28 cellular contexts compared by ENCODE assay signal in genomic region chr12:1006255-1006654, GRCh38.
"Had no signal": no experiment of that assay in that cellular context is flagged by ENCODE, and none has a peak within 500 bp of the region (broad histone marks: within the 10 kb centered on the region; RNA-seq: fewer than 3 reads in every experiment).

No MANE protein-coding gene starts in this region.

- ATAC-seq: activated CD8-positive, alpha-beta memory T cell treated with anti-CD3 and anti-CD28 coated beads, Interleukin-2, amount 10 ng/mL, durations not matched to agents 7 days and 5 days; activated naive CD4-positive, alpha-beta T cell treated with anti-CD3 and anti-CD28 coated beads, Interleukin-2, amount 50 U/mL, for 72 hours; activated T-cell treated with anti-CD3 and anti-CD28 coated beads, Interleukin-2, amount 50 U/mL, for 4 hours; T-cell had no signal

- DNase-seq: activated B cell treated with CpG ODN at 0.5 μM for 24 hours; activated CD4-positive, alpha-beta T cell treated with anti-CD3 and anti-CD28 coated beads for 1 hour; activated CD4-positive, alpha-beta T cell treated with anti-CD3 and anti-CD28 coated beads, Interleukin-2, amount 10 ng/mL, durations not matched to agents 24 days and 14 days; activated CD4-positive, alpha-beta T cell treated with anti-CD3 and anti-CD28 coated beads, Interleukin-2, amount 50 U/mL, for 48 hours; activated CD8-positive, alpha-beta memory T cell treated with anti-CD3 and anti-CD28 coated beads, Interleukin-2, amount 10 ng/mL, durations not matched to agents 7 days and 5 days; activated effector memory CD4-positive, alpha-beta T cell treated with anti-CD3 and anti-CD28 coated beads, Interleukin-2, amount 50 U/mL, for 16 hours; activated naive CD4-positive, alpha-beta T cell treated with Interleukin-2 at 50 U/mL for 16 hours; activated T-cell treated with anti-CD3 and anti-CD28 coated beads, Interleukin-2, amount 50 U/mL, for 4 hours; amygdala; cerebellar nuclear complex; KG1; NCI-H1092; NCI-H1417; NCI-H1694; NCI-H2029; NCI-H226; NCI-H526; NCI-H82; NK-92 treated with Interleukin-12 subunit alpha and Interleukin-12 subunit beta, amount 100 ng/mL, for 24 hours; OCI-M1; Peyer's patch; SIG-M5; T-cell; T-helper 2 cell; T1000 had no signal

- H3K9me3 ChIP-seq: Peyer's patch had no signal

- H3K27ac Mint-ChIP-seq: activated B cell treated with CpG ODN at 0.5 μM for 24 hours; activated CD4-positive, alpha-beta T cell treated with anti-CD3 and anti-CD28 coated beads, Interleukin-2, amount 10 ng/mL, durations not matched to agents 24 days and 14 days; activated CD8-positive, alpha-beta memory T cell treated with anti-CD3 and anti-CD28 coated beads, Interleukin-2, amount 10 ng/mL, durations not matched to agents 7 days and 5 days; activated naive CD4-positive, alpha-beta T cell treated with anti-CD3 and anti-CD28 coated beads, Interleukin-2, amount 50 U/mL, for 72 hours; brain; IgD-negative memory B cell; T-cell had no signal

- H3K9me3 Mint-ChIP-seq: activated B cell treated with CpG ODN at 0.5 μM for 24 hours; activated CD4-positive, alpha-beta T cell treated with anti-CD3 and anti-CD28 coated beads, Interleukin-2, amount 10 ng/mL, durations not matched to agents 24 days and 14 days; activated naive CD4-positive, alpha-beta T cell treated with anti-CD3 and anti-CD28 coated beads, Interleukin-2, amount 50 U/mL, for 72 hours; activated T-cell treated with anti-CD3 and anti-CD28 coated beads, Interleukin-2, amount 50 U/mL, for 4 hours; brain; IgD-negative memory B cell; T-cell had no signal

- H3K4me1 ChIP-seq: Peyer's patch had no signal

- H3K4me1 Mint-ChIP-seq: activated B cell treated with CpG ODN at 0.5 μM for 24 hours; activated CD4-positive, alpha-beta T cell treated with anti-CD3 and anti-CD28 coated beads, Interleukin-2, amount 10 ng/mL, durations not matched to agents 24 days and 14 days; activated CD8-positive, alpha-beta memory T cell treated with anti-CD3 and anti-CD28 coated beads, Interleukin-2, amount 10 ng/mL, durations not matched to agents 7 days and 5 days had no signal

- H3K4me3 ChIP-seq: Peyer's patch had no signal

- H3K36me3 ChIP-seq: Peyer's patch had no signal

- H3K4me3 Mint-ChIP-seq: activated B cell treated with CpG ODN at 0.5 μM for 24 hours; activated CD4-positive, alpha-beta T cell treated with anti-CD3 and anti-CD28 coated beads, Interleukin-2, amount 10 ng/mL, durations not matched to agents 24 days and 14 days; activated CD8-positive, alpha-beta memory T cell treated with anti-CD3 and anti-CD28 coated beads, Interleukin-2, amount 10 ng/mL, durations not matched to agents 7 days and 5 days; activated T-cell treated with anti-CD3 and anti-CD28 coated beads, Interleukin-2, amount 50 U/mL, for 4 hours; brain; IgD-negative memory B cell; T-cell had no signal

- H3K27me3 ChIP-seq: Peyer's patch had no signal

- H3K27me3 Mint-ChIP-seq: activated B cell treated with CpG ODN at 0.5 μM for 24 hours; activated CD4-positive, alpha-beta T cell treated with anti-CD3 and anti-CD28 coated beads, Interleukin-2, amount 10 ng/mL, durations not matched to agents 24 days and 14 days; activated CD8-positive, alpha-beta memory T cell treated with anti-CD3 and anti-CD28 coated beads, Interleukin-2, amount 10 ng/mL, durations not matched to agents 7 days and 5 days; brain; IgD-negative memory B cell; T-cell had no signal

- H3K27ac ChIP-seq: Peyer's patch had no signal
